Comparison of ENCODE assay signal across 8 cellular contexts in the genomic region with DNA sequence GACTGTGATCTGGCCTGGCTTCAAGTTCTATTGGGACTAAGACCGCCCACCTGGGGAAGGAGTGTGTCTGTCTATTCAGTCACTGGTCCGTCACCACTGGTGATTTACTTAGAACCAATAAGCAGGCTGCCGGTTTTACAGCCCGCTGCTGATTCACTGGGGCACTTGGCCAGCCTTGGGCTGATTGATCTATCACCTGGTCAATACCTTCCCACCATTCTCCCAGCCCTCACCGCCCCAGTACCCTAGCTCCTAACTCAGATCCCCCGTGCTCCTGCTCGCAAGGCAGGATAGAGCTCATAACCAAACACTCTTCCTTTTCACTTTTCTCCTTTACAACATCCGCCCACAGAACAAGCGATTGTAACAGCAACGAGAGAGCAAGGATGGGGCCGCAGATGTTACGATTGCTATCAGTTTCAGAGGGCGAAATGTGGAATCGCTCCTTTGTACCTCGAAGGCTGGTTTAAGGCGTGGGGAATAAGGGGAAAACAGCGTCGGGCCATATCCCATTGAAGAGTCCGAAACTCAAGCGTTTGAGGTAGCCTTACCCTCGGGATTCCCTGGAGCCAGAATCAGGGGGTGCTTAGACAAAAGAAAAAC. TPM values are rescaled to one million over a fixed set of nuclear protein-coding genes. Genes with fewer than 3 reads are reported as not detected.
A peak's percentile ranks its signal among the peaks of the same experiment; 100 is the strongest.
DNase-seq lines count a peak whose midpoint lies in the region; ATAC-seq, FAIRE-seq and TF ChIP-seq lines count a peak whose summit lies in the region.

No MANE protein-coding gene starts in this region.

- peak overlapping the region; percentile 98 for H3K4me2 ChIP-seq in SK-N-SH

- peaks cover 4% of the 10 kb centered on the region for H3F3A ChIP-seq in SK-N-SH (replicated peaks; ENCODE audit: insufficient read depth)

- H3K27ac Mint-ChIP-seq in activated naive CD8-positive, alpha-beta T cell treated with anti-CD3 and anti-CD28 coated beads, Interleukin-2, amount 50 U/mL, for 24 hours: peak overlapping the region; percentile 96

- peak; percentile 49 for TF ChIP-seq POLR2A in NB4 (IDR thresholded peaks at IDR 0.05; ENCODE audit: extremely low read depth, insufficient read length)

- H3K36me3 Mint-ChIP-seq in activated naive CD8-positive, alpha-beta T cell treated with anti-CD3 and anti-CD28 coated beads, Interleukin-2, amount 50 U/mL, for 24 hours (ENCODE audit: low read depth): peaks cover 27% of the 10 kb centered on the region

- no peaks in the 10 kb centered on the region for H3K9me3 ChIP-seq in SK-N-SH

- H2AFZ ChIP-seq in SK-N-SH (ENCODE audit: low read depth): peak overlapping the region; percentile 98

- peak overlapping the region; percentile 92 for H3K4me3 Mint-ChIP-seq in activated naive CD8-positive, alpha-beta T cell treated with anti-CD3 and anti-CD28 coated beads, Interleukin-2, amount 50 U/mL, for 24 hours

- peak; percentile 98 for FAIRE-seq in urothelium cell line (lab: Jason Lieb, UNC)

- DNase-seq in GM10248 (ENCODE audit: extremely low spot score) (peak; percentile 90), NB4 (ENCODE audit: low read depth) (peak; percentile 85), SK-N-SH (peak; percentile 80), left cardiac atrium (peak; percentile 56), posterior vena cava (ENCODE audit: low spot score) (peak; percentile 83), urothelium cell line (ENCODE audit: low spot score) (peak; percentile 97)
- peak; percentile 75 for DNase-seq in activated naive CD8-positive, alpha-beta T cell treated with anti-CD3 and anti-CD28 coated beads, Interleukin-2, amount 50 U/mL, for 24 hours

- no peak for TF ChIP-seq RAD21 in SK-N-SH (IDR thresholded peaks at IDR 0.05; ENCODE audit: low read length)

- no peaks in the 10 kb centered on the region for H3K27me3 ChIP-seq in SK-N-SH (ENCODE audit: insufficient read depth)

- WGBS in SK-N-SH (ENCODE audit: low lambda C conversion rate): under 1% methylated on average over 21 of the region's 21 CpGs

- H3K36me3 ChIP-seq in SK-N-SH (replicated peaks in 1 of 2; ENCODE audit: control insufficient read depth in 1 of 2, insufficient read depth in 2 of 2, low read length in 1 of 2): peaks cover 19 to 29% of the 10 kb centered on the region in 2 experiments

- H3K9me3 Mint-ChIP-seq in activated naive CD8-positive, alpha-beta T cell treated with anti-CD3 and anti-CD28 coated beads, Interleukin-2, amount 50 U/mL, for 24 hours: no peaks in the 10 kb centered on the region

- H3K9me2 ChIP-seq in SK-N-SH: no peaks in the 10 kb centered on the region

- H3K4me3 ChIP-seq in NB4 (ENCODE audit: low read depth, low read length): peak overlapping the region; percentile 96
- peak overlapping the region; percentile 98 to 100 for H3K4me3 ChIP-seq in SK-N-SH (ENCODE audit: low read depth in 2 of 2, low read length in 1 of 2)

- intact Hi-C loops in left cardiac atrium (cut with DNase I): loop anchor here in 1 of 2 donors (10.0 kb wide), 1 partner anchor 80 kb away; the partner anchor contains the start of gene ARG2
- intact Hi-C loops in posterior vena cava (cut with DNase I): no loop called here

- H3K27ac ChIP-seq in SK-N-SH (ENCODE audit: low read depth in 2 of 2, low read length in 1 of 2): peak overlapping the region; percentile 87 to 90

- TF ChIP-seq CTCF in GM10248 (IDR thresholded peaks at IDR 0.05; ENCODE audit: control extremely low read depth, extremely low read depth, low read depth, missing control alignments) (no peak), NB4 (IDR thresholded peaks at IDR 0.05; ENCODE audit: low read depth, low read length) (no peak), SK-N-SH (IDR thresholded peaks at IDR 0.05) (no peak)

- ATAC-seq in HG02571 (IDR thresholded peaks at IDR 0.05; ENCODE audit: unreplicated experiment): peak; percentile 80
- ATAC-seq in activated naive CD8-positive, alpha-beta T cell treated with anti-CD3 and anti-CD28 coated beads, Interleukin-2, amount 50 U/mL, for 24 hours: peak; percentile 95
- ATAC-seq in left cardiac atrium: peak; percentile 71 to 88

- H3K4me1 Mint-ChIP-seq in activated naive CD8-positive, alpha-beta T cell treated with anti-CD3 and anti-CD28 coated beads, Interleukin-2, amount 50 U/mL, for 24 hours: peaks cover 24% of the 10 kb centered on the region

- CTCF ChIA-PET in GM10248 (lab: Yijun Ruan, JAX) (interaction anchor here (0.8 to 6.1 kb wide), 7 partner anchors 8 to 268 kb away, joined by 3 to 70 read pairs (median 3); partner anchors contain the start of genes PIGH, RDH12 and ZFYVE26), SK-N-SH (lab: Yijun Ruan, JAX) (interaction anchor here (1.0 to 6.7 kb wide), 5 partner anchors 9 to 267 kb away, joined by 3 to 42 read pairs (median 4); partner anchors contain the start of gene ARG2)

- POLR2A ChIA-PET in GM10248 (lab: Yijun Ruan, JAX) (no interaction called here), SK-N-SH (lab: Yijun Ruan, JAX) (interaction anchor here (1.0 to 1.8 kb wide), 5 partner anchors 9 to 268 kb away, joined by 3 to 11 read pairs (median 5); partner anchors contain the start of genes ARG2 and PIGH)

- H3K79me2 ChIP-seq in SK-N-SH (ENCODE audit: insufficient read depth): peaks cover 46% of the 10 kb centered on the region

- peak overlapping the region; percentile 93 for H3K9ac ChIP-seq in SK-N-SH

- peaks cover 6 to 12% of the 10 kb centered on the region in 2 experiments; a peak in 2 of 4 replicates for H3K4me1 ChIP-seq in SK-N-SH (ENCODE audit: control insufficient read depth in 1 of 2, insufficient read depth in 2 of 2, low read depth in 1 of 2, low read length in 1 of 2)

- no peaks in the 10 kb centered on the region for H3K27me3 Mint-ChIP-seq in activated naive CD8-positive, alpha-beta T cell treated with anti-CD3 and anti-CD28 coated beads, Interleukin-2, amount 50 U/mL, for 24 hours

- TF ChIP-seq EP300 in SK-N-SH (IDR thresholded peaks at IDR 0.05; ENCODE audit: borderline replicate concordance in 1 of 2, low read depth in 1 of 2, low read length in 1 of 2): no peak

- H4K20me1 ChIP-seq in SK-N-SH (ENCODE audit: insufficient read depth): peaks cover 17% of the 10 kb centered on the region; the same call in 1 of the 2 replicates

TF ChIP-seq in SK-N-SH, 30 proteins besides CTCF, POLR2A, EP300 and RAD21:
- TF ChIP-seq TAF1 (IDR thresholded peaks at IDR 0.05; ENCODE audit: borderline replicate concordance, low read depth, low read length) (no peak), USF1 (IDR thresholded peaks at IDR 0.05; ENCODE audit: borderline replicate concordance, low read depth) (no peak), ELF1 (IDR thresholded peaks at IDR 0.05) (no peak), PBX3 (IDR thresholded peaks at IDR 0.05) (peak; percentile 62), MXI1 (IDR thresholded peaks at IDR 0.05; ENCODE audit: low read depth, low read length) (peak; percentile 39; the same call in 1 of the 2 replicates)

RNA-seq across cellular contexts. Expression of gene RDH11, which starts 0.7 kb away (rescaled TPM):
- 44.7 and 65.8 TPM in 2 replicates for polyA plus RNA-seq in SK-N-SH (2012; rRNA removed)
- polyA plus RNA-seq in SK-N-SH (2012; cell fraction: cytosol; rRNA removed): 46.2 and 50.9 TPM in 2 replicates
- polyA plus RNA-seq in SK-N-SH (2012; cell fraction: nucleus; rRNA removed): 84.6 and 101 TPM in 2 replicates
- total RNA-seq in left cardiac atrium (10 to 100 TPM; 18.3 to 20.8 TPM), posterior vena cava (10 to 100 TPM; 29.9 to 31.7 TPM)

RNA-seq across cellular contexts. Expression of gene RDH12, which starts 6.8 kb away (rescaled TPM):
- not detected in 2 replicates for polyA plus RNA-seq in SK-N-SH (2012; rRNA removed)
- polyA plus RNA-seq in SK-N-SH (2012; cell fraction: cytosol; rRNA removed): not detected in 2 replicates
- 0.04 TPM in 1 of 2 replicates, not detected in the other for polyA plus RNA-seq in SK-N-SH (2012; cell fraction: nucleus; rRNA removed)
- total RNA-seq in left cardiac atrium (not detected), posterior vena cava (under 1 TPM in 1 of 2 donors, not detected in 1; 0.23 TPM)

RNA-seq across cellular contexts. Expression of gene VTI1B, which starts 20.5 kb away (rescaled TPM):
- polyA plus RNA-seq in SK-N-SH (2012; rRNA removed): 59.2 and 71.8 TPM in 2 replicates
- polyA plus RNA-seq in SK-N-SH (2012; cell fraction: cytosol; rRNA removed): 83.3 and 105 TPM in 2 replicates
- polyA plus RNA-seq in SK-N-SH (2012; cell fraction: nucleus; rRNA removed): 21.3 and 29.2 TPM in 2 replicates
- total RNA-seq in left cardiac atrium: 100 to 1,000 TPM; 122 to 139 TPM
- total RNA-seq in posterior vena cava: 100 to 1,000 TPM; 111 to 117 TPM

Comparison
In these comparisons a context has a peak if more than half of its experiments do, and no peak if none do; other contexts are left out.
1. Peak in every context shown above with its lines: DNase-seq, ATAC-seq, H3K4me3 ChIP-seq and H3K27ac ChIP-seq.